ENCODE assay signal across 8 cellular contexts in genomic region chrX:71540801-71541545, GRCh38. TPM values are rescaled to one million over a fixed set of nuclear protein-coding genes. Genes with fewer than 3 reads are reported as not detected.
A peak's percentile ranks its signal among the peaks of the same experiment; 100 is the strongest.
DNase-seq lines count a peak whose midpoint lies in the region; ATAC-seq, FAIRE-seq and TF ChIP-seq lines count a peak whose summit lies in the region.

No MANE protein-coding gene starts in this region.

- H3K4me1 Mint-ChIP-seq in activated CD4-positive, alpha-beta T cell treated with anti-CD3 and anti-CD28 coated beads, Interleukin-2, amount 10 ng/mL, durations not matched to agents 7 days and 5 days: peaks cover 60% of the 10 kb centered on the region
- H3K4me1 Mint-ChIP-seq in T-helper 17 cell: peaks cover 34% of the 10 kb centered on the region

- CTCF ChIA-PET in activated CD4-positive, alpha-beta T cell treated with anti-CD3 and anti-CD28 coated beads, Interleukin-2, amount 10 ng/mL, durations not matched to agents 7 days and 5 days (lab: Charles Lee): interaction anchor here (1.3 kb wide), 1 partner anchor 10 kb away, joined by 3 read pairs; no protein-coding TSS in a partner anchor
- CTCF ChIA-PET in HEK293T (lab: Yijun Ruan, JAX): no interaction called here

- POLR2A ChIA-PET in activated CD4-positive, alpha-beta T cell treated with anti-CD3 and anti-CD28 coated beads, Interleukin-2, amount 10 ng/mL, durations not matched to agents 7 days and 5 days (lab: Charles Lee): no interaction called here
- POLR2A ChIA-PET in HEK293T (lab: Yijun Ruan, JAX): interaction anchor here (0.9 kb wide), 1 partner anchor 8 kb away, joined by 4 read pairs; the partner anchor contains the start of gene OGT

- H3K27me3 ChIP-seq in pancreas: no peaks in the 10 kb centered on the region

- no peaks in the 10 kb centered on the region for H3K9me3 Mint-ChIP-seq in activated CD4-positive, alpha-beta T cell treated with anti-CD3 and anti-CD28 coated beads, Interleukin-2, amount 10 ng/mL, durations not matched to agents 7 days and 5 days

- H3K36me3 ChIP-seq in pancreas: no peaks in the 10 kb centered on the region

- peak overlapping the region; percentile 85 for H3K4me3 Mint-ChIP-seq in activated CD4-positive, alpha-beta T cell treated with anti-CD3 and anti-CD28 coated beads, Interleukin-2, amount 10 ng/mL, durations not matched to agents 7 days and 5 days
- H3K4me3 Mint-ChIP-seq in T-helper 17 cell: peak overlapping the region; percentile 91

- intact Hi-C loops in pancreas (cut with DNase I): no loop called here

- peak; percentile 20 for FAIRE-seq in pancreas (lab: Jason Lieb, UNC)

- no peaks in the 10 kb centered on the region for H3K27me3 Mint-ChIP-seq in activated CD4-positive, alpha-beta T cell treated with anti-CD3 and anti-CD28 coated beads, Interleukin-2, amount 10 ng/mL, durations not matched to agents 7 days and 5 days
- no peaks in the 10 kb centered on the region for H3K27me3 Mint-ChIP-seq in T-helper 17 cell

- ATAC-seq in HG03039 (IDR thresholded peaks at IDR 0.05; ENCODE audit: unreplicated experiment): peak; percentile 62
- peak; percentile 45 for ATAC-seq in T-helper 17 cell
- peak in 3 of 4 donors; percentile 10 to 38 (median 31) for ATAC-seq in pancreas

- H3K36me3 Mint-ChIP-seq in activated CD4-positive, alpha-beta T cell treated with anti-CD3 and anti-CD28 coated beads, Interleukin-2, amount 10 ng/mL, durations not matched to agents 7 days and 5 days (ENCODE audit: low read depth): peaks cover 71% of the 10 kb centered on the region
- H3K36me3 Mint-ChIP-seq in T-helper 17 cell (ENCODE audit: low read depth): peaks cover 6% of the 10 kb centered on the region

- WGBS in pancreas, 2 donors: 36 to 51% methylated on average over 7 of the region's 7 CpGs

- H3K4me3 ChIP-seq in pancreas: no peak overlapping the region

- no peak for TF ChIP-seq CTCF in pancreas (IDR thresholded peaks at IDR 0.05)

- H3K27ac ChIP-seq in pancreas: peak overlapping the region in 1 of 4 donors; percentile 51

- peak overlapping the region; percentile 83 for H3K27ac Mint-ChIP-seq in activated CD4-positive, alpha-beta T cell treated with anti-CD3 and anti-CD28 coated beads, Interleukin-2, amount 10 ng/mL, durations not matched to agents 7 days and 5 days
- peak overlapping the region; percentile 91 for H3K27ac Mint-ChIP-seq in T-helper 17 cell

- H3K9me3 ChIP-seq in T-helper 17 cell (ENCODE audit: control insufficient read depth, low read length, poor library complexity, severe bottlenecking): peaks cover 3% of the 10 kb centered on the region
- no peaks in the 10 kb centered on the region for H3K9me3 ChIP-seq in pancreas

- no peak for DNase-seq in activated CD4-positive, alpha-beta T cell treated with anti-CD3 and anti-CD28 coated beads, Interleukin-2, amount 10 ng/mL, durations not matched to agents 7 days and 5 days
- DNase-seq in activated CD4-positive, alpha-beta T cell treated with anti-CD3 and anti-CD28 coated beads, Interleukin-2, amount 50 U/mL, for 1 hour: no peak
- DNase-seq in T-helper 17 cell: no peak
- no peak for DNase-seq in pancreas
- no peak for DNase-seq in mucosa of gallbladder (ENCODE audit: low spot score)
- no peak for DNase-seq in HEK293T (ENCODE audit: extremely low spot score)
- no peak for DNase-seq in activated CD4-positive, alpha-beta T cell treated with anti-CD3 and anti-CD28 coated beads for 1 hour

- H3K4me1 ChIP-seq in pancreas: peaks cover 0 to 19% (median 14%) of the 10 kb centered on the region in 3 donors

TF ChIP-seq in HEK293T, 16 proteins besides CTCF, POLR2A, EP300 and RAD21:
- TF ChIP-seq NFRKB (IDR thresholded peaks at IDR 0.05) (no peak), FOXA1 (IDR thresholded peaks at IDR 0.05) (no peak)

RNA-seq across cellular contexts. Expression of gene OGT, which starts 8.1 kb away (rescaled TPM):
- total RNA-seq in activated CD4-positive, alpha-beta T cell treated with anti-CD3 and anti-CD28 coated beads, Interleukin-2, amount 10 ng/mL, durations not matched to agents 7 days and 5 days: 100 to 1,000 TPM; 345 to 362 TPM
- total RNA-seq in T-helper 17 cell: 100 to 1,000 TPM; 423 to 453 TPM
- 100 to 1,000 TPM in 1 of 6 donors, 10 to 100 TPM in 5; 47.8 to 118 (median 69.4) TPM for total RNA-seq in pancreas
- polyA plus RNA-seq in pancreas: 10 to 100 TPM; 84.2 to 87.9 TPM
- 139 TPM for total RNA-seq in mucosa of gallbladder

RNA-seq across cellular contexts. Expression of gene GCNA, which starts 37.3 kb away (rescaled TPM):
- total RNA-seq in activated CD4-positive, alpha-beta T cell treated with anti-CD3 and anti-CD28 coated beads, Interleukin-2, amount 10 ng/mL, durations not matched to agents 7 days and 5 days: 1 to 10 TPM; 4.7 to 5.9 TPM
- total RNA-seq in T-helper 17 cell: 1 to 10 TPM; 1.2 to 1.3 TPM
- 1 to 10 TPM in 2 of 6 donors, under 1 TPM in 4; 0.63 to 2.0 (median 0.89) TPM for total RNA-seq in pancreas
- 1 to 10 TPM; 1.5 to 3.1 TPM for polyA plus RNA-seq in pancreas
- total RNA-seq in mucosa of gallbladder: 2.0 TPM
